In genomic region chr10:77085344-77085743, GRCh38 we compare ENCODE assay signal across 24 cellular contexts.
A peak's percentile ranks its signal among the peaks of the same experiment; 100 is the strongest.
DNase-seq lines count a peak whose midpoint lies in the region; ATAC-seq and TF ChIP-seq lines count a peak whose summit lies in the region.
"Had no signal": no experiment of that assay in that cellular context is flagged by ENCODE, and none has a peak within 500 bp of the region (broad histone marks: within the 10 kb centered on the region; RNA-seq: fewer than 3 reads in every experiment).

No MANE protein-coding gene starts in this region.

- no peak overlapping the region for H3K4me2 ChIP-seq in hepatocyte
- H3K4me2 ChIP-seq: A549; BLaER1 treated with 17β-estradiol and CSF1 and Interleukin-3, amounts not matched to agents 10 nM and 100 nM had no signal

- no peak overlapping the region for H3K4me3 Mint-ChIP-seq in endothelial cell (ENCODE audit: unreplicated experiment)
- H3K4me3 Mint-ChIP-seq: CD14-positive monocyte; CD4-positive, alpha-beta T cell; CD8-positive, alpha-beta memory T cell; H9 had no signal

- H3K36me3 ChIP-seq in esophagus squamous epithelium (no peaks in the 10 kb centered on the region), muscle layer of colon (ENCODE audit: insufficient read depth, low read length) (peaks cover 29% of the 10 kb centered on the region), rectal smooth muscle tissue (ENCODE audit: control insufficient read depth, insufficient read depth, low read length) (peaks cover 4% of the 10 kb centered on the region), uterus (no peaks in the 10 kb centered on the region), hepatocyte (replicated peaks; ENCODE audit: insufficient read depth, low read depth) (no peaks in the 10 kb centered on the region)
- H3K36me3 ChIP-seq: BE2C had no signal

- H3K4me1 Mint-ChIP-seq in endothelial cell (ENCODE audit: unreplicated experiment), result peaks cover 18% of the 10 kb centered on the region
- H3K4me1 Mint-ChIP-seq: CD8-positive, alpha-beta memory T cell had no signal

- TF ChIP-seq CTCF in esophagus squamous epithelium (IDR thresholded peaks at IDR 0.05) (no peak), uterus (IDR thresholded peaks at IDR 0.05) (no peak), endothelial cell (IDR thresholded peaks at IDR 0.05; ENCODE audit: unreplicated experiment) (no peak), hepatocyte (IDR thresholded peaks at IDR 0.05; ENCODE audit: poor library complexity) (no peak)

- H3K4me1 ChIP-seq in esophagus squamous epithelium (peaks cover 0 to 36% (median 8%) of the 10 kb centered on the region in 3 donors), muscle layer of colon (ENCODE audit: insufficient read depth, low read length) (peaks cover 37% of the 10 kb centered on the region), rectal smooth muscle tissue (ENCODE audit: control insufficient read depth, insufficient read depth, low read length) (peaks cover 14% of the 10 kb centered on the region), uterus (peaks cover 0 to 10% of the 10 kb centered on the region in 2 donors), hepatocyte (ENCODE audit: insufficient read depth) (no peaks in the 10 kb centered on the region)
- H3K4me1 ChIP-seq: A549 had no signal

- WGBS in esophagus squamous epithelium, 2 donors, result 66 to 80% methylated on average over 4 of the region's 4 CpGs
- 83% methylated on average over 4 of the region's 4 CpGs for WGBS in hepatocyte (ENCODE audit: low lambda C conversion rate, missing lambda C conversion rate)

- intact Hi-C loops in esophagus squamous epithelium (cut with DNase I), result no loop called here
- intact Hi-C loops in uterus (cut with DNase I; ENCODE audit: low total_unique reads), result no loop called here

- H2AFZ ChIP-seq in hepatocyte, result no peak overlapping the region
- H2AFZ ChIP-seq: GM23248 had no signal

- H3K9me3 ChIP-seq in esophagus squamous epithelium, result no peaks in the 10 kb centered on the region
- H3K9me3 ChIP-seq in muscle layer of colon (ENCODE audit: low read length), result no peaks in the 10 kb centered on the region
- H3K9me3 ChIP-seq in uterus, result no peaks in the 10 kb centered on the region
- no peaks in the 10 kb centered on the region for H3K9me3 ChIP-seq in hepatocyte (ENCODE audit: low read depth)
- H3K9me3 ChIP-seq: A549; BE2C; BLaER1 treated with 17β-estradiol and CSF1 and Interleukin-3, amounts not matched to agents 10 nM and 100 nM had no signal

- H3K27me3 Mint-ChIP-seq in endothelial cell (ENCODE audit: unreplicated experiment), result peaks cover 5% of the 10 kb centered on the region
- H3K27me3 Mint-ChIP-seq: CD4-positive, alpha-beta T cell had no signal

- no peak for DNase-seq in esophagus squamous epithelium (lab: John Stamatoyannopoulos, UW)
- no peak for DNase-seq in uterus
- DNase-seq in endothelial cell (ENCODE audit: low spot score), result no peak
- DNase-seq in hepatocyte (ENCODE audit: low spot score), result no peak
- DNase-seq: 8988T; ACHN; AML-193; BE2C; CD4-positive, alpha-beta T cell; CD8-positive, alpha-beta memory T cell; DMS 273 treated with DMSO at 0.1 percent for 48 hours; DMS79; EL; GDM1; GM23248; H9 had no signal

- H3K27me3 ChIP-seq in esophagus squamous epithelium (no peaks in the 10 kb centered on the region), muscle layer of colon (ENCODE audit: control insufficient read depth in 1 of 2, insufficient read depth in 2 of 2, low read length in 2 of 2) (no peaks in the 10 kb centered on the region), rectal smooth muscle tissue (ENCODE audit: control insufficient read depth, insufficient read depth, low read length) (no peaks in the 10 kb centered on the region), uterus (no peaks in the 10 kb centered on the region), hepatocyte (no peaks in the 10 kb centered on the region)
- H3K27me3 ChIP-seq: BE2C; BLaER1 treated with 17β-estradiol and CSF1 and Interleukin-3, amounts not matched to agents 10 nM and 100 nM had no signal

- H3K9ac ChIP-seq in muscle layer of colon (ENCODE audit: low read length) (no peak overlapping the region), rectal smooth muscle tissue (ENCODE audit: low read length) (no peak overlapping the region)
- H3K9ac ChIP-seq: BLaER1 treated with 17β-estradiol and CSF1 and Interleukin-3, amounts not matched to agents 10 nM and 100 nM; GM23248 had no signal

- H4K20me1 ChIP-seq in hepatocyte (ENCODE audit: insufficient read depth, poor library complexity, severe bottlenecking), result no peaks in the 10 kb centered on the region
- H4K20me1 ChIP-seq: BLaER1 treated with 17β-estradiol and CSF1 and Interleukin-3, amounts not matched to agents 10 nM and 100 nM had no signal

- H3K36me3 Mint-ChIP-seq in endothelial cell (ENCODE audit: low read depth, unreplicated experiment), result no peaks in the 10 kb centered on the region
- H3K36me3 Mint-ChIP-seq: CD14-positive monocyte; CD8-positive, alpha-beta memory T cell had no signal

- H3K79me2 ChIP-seq in hepatocyte, result no peaks in the 10 kb centered on the region

- TF ChIP-seq POLR2A in esophagus squamous epithelium (IDR thresholded peaks at IDR 0.05) (no peak), uterus (IDR thresholded peaks at IDR 0.05) (no peak)

- no peak overlapping the region for H3K27ac Mint-ChIP-seq in endothelial cell (ENCODE audit: unreplicated experiment)
- H3K27ac Mint-ChIP-seq: CD14-positive monocyte; CD4-positive, alpha-beta T cell; CD8-positive, alpha-beta memory T cell; H9 had no signal

- no peaks in the 10 kb centered on the region for H3K9me2 ChIP-seq in hepatocyte (replicated peaks; ENCODE audit: insufficient read depth)

- no peaks in the 10 kb centered on the region for H3K9me3 Mint-ChIP-seq in endothelial cell (ENCODE audit: unreplicated experiment)
- H3K9me3 Mint-ChIP-seq: CD4-positive, alpha-beta T cell; CD8-positive, alpha-beta memory T cell; H9 had no signal

- peak overlapping the region in 3 of 4 donors; percentile 46 to 81 (median 70) for H3K27ac ChIP-seq in esophagus squamous epithelium
- peak overlapping the region; percentile 30 for H3K27ac ChIP-seq in muscle layer of colon (ENCODE audit: low read depth, low read length)
- H3K27ac ChIP-seq in rectal smooth muscle tissue (ENCODE audit: low read depth, low read length), result peak overlapping the region; percentile 34
- H3K27ac ChIP-seq in uterus, result peak overlapping the region; percentile 64 to 67
- no peak overlapping the region for H3K27ac ChIP-seq in hepatocyte
- H3K27ac ChIP-seq: A549; BLaER1 treated with 17β-estradiol and CSF1 and Interleukin-3, amounts not matched to agents 10 nM and 100 nM; GM23248 had no signal

- no peak overlapping the region for H3K4me3 ChIP-seq in esophagus squamous epithelium
- H3K4me3 ChIP-seq in muscle layer of colon (ENCODE audit: low read depth in 1 of 2, low read length in 2 of 2), result no peak overlapping the region
- no peak overlapping the region for H3K4me3 ChIP-seq in rectal smooth muscle tissue (ENCODE audit: low read length)
- H3K4me3 ChIP-seq in uterus, result no peak overlapping the region
- H3K4me3 ChIP-seq in hepatocyte, result no peak overlapping the region
- H3K4me3 ChIP-seq: A549; BLaER1 treated with 17β-estradiol and CSF1 and Interleukin-3, amounts not matched to agents 10 nM and 100 nM; GM12878; GM23248 had no signal

- ATAC-seq in HG03354 (IDR thresholded peaks at IDR 0.05; ENCODE audit: poor library complexity, severe bottlenecking, unreplicated experiment), result no peak
- ATAC-seq: A549, GM12878, HCT116 had no signal
